8 cellular contexts compared by ENCODE assay signal in the genomic region with DNA sequence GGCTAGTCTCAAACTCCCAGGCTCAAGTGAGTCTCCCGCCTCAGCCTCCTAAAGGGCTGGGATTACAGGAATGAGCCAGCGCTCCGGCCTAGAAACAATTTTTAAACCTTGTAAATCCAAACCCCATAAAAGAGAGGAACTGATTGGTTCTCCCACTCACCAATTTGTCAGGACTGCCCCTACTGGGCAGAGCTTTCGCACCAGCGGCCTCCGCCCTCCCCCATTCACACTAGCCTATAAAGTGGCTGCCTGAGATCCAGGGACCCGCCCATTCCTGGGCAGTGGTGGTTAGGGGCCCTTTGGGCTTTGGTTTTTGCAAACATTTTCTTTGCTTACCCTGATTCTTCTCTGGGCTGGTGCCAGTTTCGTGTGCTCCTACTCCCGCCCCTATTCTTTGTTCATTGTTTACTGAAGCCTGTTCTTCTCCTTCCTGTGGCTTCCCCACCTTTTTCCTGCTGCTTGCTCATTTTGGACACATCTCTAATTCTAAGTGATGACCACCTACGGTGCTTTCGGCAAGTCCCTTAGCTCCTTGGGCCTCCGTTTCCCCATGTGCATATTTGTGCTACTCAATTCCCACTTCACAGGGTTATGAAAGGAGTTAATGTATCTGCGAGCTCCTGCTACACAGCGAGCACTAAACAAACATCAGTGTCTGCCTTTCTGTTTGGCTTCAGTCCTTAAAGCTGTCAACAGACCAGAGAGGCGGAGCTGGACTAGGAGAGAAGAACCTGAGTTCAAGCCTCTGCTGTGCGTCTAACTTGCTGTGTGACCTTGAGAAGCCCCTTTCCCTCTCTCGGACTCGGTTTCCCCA. TPM values are rescaled to one million over a fixed set of nuclear protein-coding genes. Genes with fewer than 3 reads are reported as not detected.
DNase-seq lines count a peak whose midpoint lies in the region; ATAC-seq and TF ChIP-seq lines count a peak whose summit lies in the region.

No MANE protein-coding gene starts in this region.

- ATAC-seq in naive thymus-derived CD4-positive, alpha-beta T cell: peak; percentile 92
- ATAC-seq in upper lobe of right lung (peak; percentile 97), GM18858 (IDR thresholded peaks at IDR 0.05; ENCODE audit: unreplicated experiment) (no peak)

- no peaks in the 10 kb centered on the region for H3K27me3 Mint-ChIP-seq in activated CD4-positive, alpha-beta memory T cell treated with anti-CD3 and anti-CD28 coated beads, Interleukin-2, amount 10 ng/mL, durations not matched to agents 7 days and 5 days
- H3K27me3 Mint-ChIP-seq in naive thymus-derived CD4-positive, alpha-beta T cell: no peaks in the 10 kb centered on the region

- intact Hi-C loops in naive thymus-derived CD4-positive, alpha-beta T cell (cut with micrococcal nuclease): loop anchor here in 1 of 2 donors (5.0 kb wide), 1 partner anchor 42 kb away; the partner anchor contains the start of gene CLIC4
- intact Hi-C loops in upper lobe of right lung (cut with DNase I): no loop called here

- H3K4me3 ChIP-seq in HAP-1: no peak overlapping the region
- peak overlapping the region; percentile 8 for H3K4me3 ChIP-seq in fibroblast of villous mesenchyme (ENCODE audit: low read depth, low read length)
- no peak overlapping the region for H3K4me3 ChIP-seq in naive thymus-derived CD4-positive, alpha-beta T cell (ENCODE audit: low read length)
- H3K4me3 ChIP-seq in upper lobe of right lung: peak overlapping the region; percentile 32

- no peak overlapping the region for H3K4me3 Mint-ChIP-seq in activated CD4-positive, alpha-beta memory T cell treated with anti-CD3 and anti-CD28 coated beads, Interleukin-2, amount 10 ng/mL, durations not matched to agents 7 days and 5 days
- peak overlapping the region in 8 of 10 donors; percentile 46 to 69 (median 54) for H3K4me3 Mint-ChIP-seq in naive thymus-derived CD4-positive, alpha-beta T cell

- POLR2A ChIA-PET in activated CD4-positive, alpha-beta memory T cell treated with anti-CD3 and anti-CD28 coated beads, Interleukin-2, amount 10 ng/mL, durations not matched to agents 7 days and 5 days (lab: Charles Lee): interaction anchor here (0.9 to 3.0 kb wide), 3 partner anchors 9 to 40 kb away, joined by 3 to 11 read pairs (median 4); partner anchors contain the start of gene CLIC4
- POLR2A ChIA-PET in naive thymus-derived CD4-positive, alpha-beta T cell (lab: Charles Lee): interaction anchor here (0.5 to 0.6 kb wide), 2 partner anchors 112 to 1491 kb away, joined by 4 to 5 read pairs; no protein-coding TSS in a partner anchor

- no peak for TF ChIP-seq CTCF in fibroblast of villous mesenchyme (IDR thresholded peaks at IDR 0.05; ENCODE audit: insufficient read depth, low read depth, low read length)
- TF ChIP-seq CTCF in upper lobe of right lung (IDR thresholded peaks at IDR 0.05): no peak

- no peaks in the 10 kb centered on the region for H3K9me3 ChIP-seq in HAP-1
- H3K9me3 ChIP-seq in naive thymus-derived CD4-positive, alpha-beta T cell (ENCODE audit: control insufficient read depth in 2 of 3, low read length in 3 of 3): no peaks in the 10 kb centered on the region
- H3K9me3 ChIP-seq in upper lobe of right lung: no peaks in the 10 kb centered on the region

- H3K9me3 Mint-ChIP-seq in activated CD4-positive, alpha-beta memory T cell treated with anti-CD3 and anti-CD28 coated beads, Interleukin-2, amount 10 ng/mL, durations not matched to agents 7 days and 5 days: no peaks in the 10 kb centered on the region
- H3K9me3 Mint-ChIP-seq in naive thymus-derived CD4-positive, alpha-beta T cell: peaks cover 0 to 2% (median 0%) of the 10 kb centered on the region in 11 donors

- H3K4me1 Mint-ChIP-seq in activated CD4-positive, alpha-beta memory T cell treated with anti-CD3 and anti-CD28 coated beads, Interleukin-2, amount 10 ng/mL, durations not matched to agents 7 days and 5 days: peaks cover 44% of the 10 kb centered on the region
- peaks cover 7 to 32% (median 12%) of the 10 kb centered on the region in 7 donors for H3K4me1 Mint-ChIP-seq in naive thymus-derived CD4-positive, alpha-beta T cell

- CTCF ChIA-PET in activated CD4-positive, alpha-beta memory T cell treated with anti-CD3 and anti-CD28 coated beads, Interleukin-2, amount 10 ng/mL, durations not matched to agents 7 days and 5 days (lab: Charles Lee): interaction anchor here (0.7 to 1.5 kb wide), 2 partner anchors 16 to 131 kb away, joined by 3 read pairs; no protein-coding TSS in a partner anchor
- CTCF ChIA-PET in naive thymus-derived CD4-positive, alpha-beta T cell (lab: Charles Lee): interaction anchor here (0.6 to 1.1 kb wide), 2 partner anchors 14 to 127 kb away, joined by 3 to 4 read pairs; no protein-coding TSS in a partner anchor

- H3K27ac ChIP-seq in naive thymus-derived CD4-positive, alpha-beta T cell (ENCODE audit: low read depth, low read length): no peak overlapping the region
- peak overlapping the region; percentile 81 for H3K27ac ChIP-seq in upper lobe of right lung

- in situ Hi-C loops in HAP-1 (cut with MboI; ENCODE audit: low sequenced_read_pairs): no loop called here

- peak overlapping the region; percentile 75 for H3K27ac Mint-ChIP-seq in activated CD4-positive, alpha-beta memory T cell treated with anti-CD3 and anti-CD28 coated beads, Interleukin-2, amount 10 ng/mL, durations not matched to agents 7 days and 5 days
- H3K27ac Mint-ChIP-seq in naive thymus-derived CD4-positive, alpha-beta T cell: peak overlapping the region in 5 of 9 donors; percentile 46 to 60 (median 49)

- peaks cover 13% of the 10 kb centered on the region for H3K4me1 ChIP-seq in HAP-1
- H3K4me1 ChIP-seq in naive thymus-derived CD4-positive, alpha-beta T cell (ENCODE audit: control insufficient read depth in 2 of 2, insufficient read depth in 2 of 2, low read length in 2 of 2): no peaks in the 10 kb centered on the region
- peaks cover 21% of the 10 kb centered on the region for H3K4me1 ChIP-seq in upper lobe of right lung

- DNase-seq in COLO829 (ENCODE audit: low spot score) (peak; percentile 93), HAP-1 (ENCODE audit: low spot score in 2 of 2) (peak; percentile 87 to 95), NCI-H2171 (lab: John Stamatoyannopoulos, UW) (peak; percentile 85), fibroblast of villous mesenchyme (ENCODE audit: low read depth) (peak; percentile 89), upper lobe of right lung (peak; percentile 88)
- peak; percentile 59 for DNase-seq in activated CD4-positive, alpha-beta memory T cell treated with anti-CD3 and anti-CD28 coated beads, Interleukin-2, amount 10 ng/mL, durations not matched to agents 7 days and 5 days
- peak in 6 of 9 donors; percentile 7 to 39 (median 22) for DNase-seq in naive thymus-derived CD4-positive, alpha-beta T cell

- H3K27me3 ChIP-seq in HAP-1 (ENCODE audit: low read depth) (no peaks in the 10 kb centered on the region), upper lobe of right lung (no peaks in the 10 kb centered on the region)
- no peaks in the 10 kb centered on the region for H3K27me3 ChIP-seq in naive thymus-derived CD4-positive, alpha-beta T cell (ENCODE audit: control insufficient read depth in 2 of 2, insufficient read depth in 2 of 2, low read length in 2 of 2)

- no peaks in the 10 kb centered on the region for H3K36me3 ChIP-seq in HAP-1 (replicated peaks)
- H3K36me3 ChIP-seq in naive thymus-derived CD4-positive, alpha-beta T cell (ENCODE audit: control insufficient read depth in 2 of 3, insufficient read depth in 3 of 3, low read length in 3 of 3): no peaks in the 10 kb centered on the region
- H3K36me3 ChIP-seq in upper lobe of right lung: no peaks in the 10 kb centered on the region

- no peaks in the 10 kb centered on the region for H3K36me3 Mint-ChIP-seq in activated CD4-positive, alpha-beta memory T cell treated with anti-CD3 and anti-CD28 coated beads, Interleukin-2, amount 10 ng/mL, durations not matched to agents 7 days and 5 days (ENCODE audit: low read depth)
- H3K36me3 Mint-ChIP-seq in naive thymus-derived CD4-positive, alpha-beta T cell: peaks cover 0 to 2% (median 0%) of the 10 kb centered on the region in 5 donors

RNA-seq across cellular contexts. Expression of gene CLIC4, which starts 39.8 kb away (rescaled TPM):
- total RNA-seq in activated CD4-positive, alpha-beta memory T cell treated with anti-CD3 and anti-CD28 coated beads, Interleukin-2, amount 10 ng/mL, durations not matched to agents 7 days and 5 days: 10 to 100 TPM; 28.9 to 30.6 TPM
- total RNA-seq in fibroblast of villous mesenchyme: 411 and 544 TPM in 2 replicates
- 10 to 100 TPM in 1 of 5 experiments, 1 to 10 TPM in 4; 1.4 to 16.8 (median 5.1) TPM for total RNA-seq in naive thymus-derived CD4-positive, alpha-beta T cell
- polyA plus RNA-seq in naive thymus-derived CD4-positive, alpha-beta T cell: under 1 TPM; 0.54 to 0.58 TPM
- total RNA-seq in upper lobe of right lung: 200 TPM

Comparison
In these comparisons a context has a peak if more than half of its experiments do, and no peak if none do; other contexts are left out.
1. DNase-seq: peak in every context shown above with its lines; median percentile 93 in COLO829; 91 in HAP-1; 89 in fibroblast of villous mesenchyme; 88 in upper lobe of right lung; 85 in NCI-H2171; 59 in activated CD4-positive, alpha-beta memory T cell treated with anti-CD3 and anti-CD28 coated beads, Interleukin-2, amount 10 ng/mL, durations not matched to agents 7 days and 5 days; 22 in naive thymus-derived CD4-positive, alpha-beta T cell.
2. H3K4me3 ChIP-seq: peak in fibroblast of villous mesenchyme (single experiment) and upper lobe of right lung (single experiment); none in HAP-1 (single experiment) and naive thymus-derived CD4-positive, alpha-beta T cell (single experiment).